ENCODE assay signal across 9 cellular contexts in the genomic region with DNA sequence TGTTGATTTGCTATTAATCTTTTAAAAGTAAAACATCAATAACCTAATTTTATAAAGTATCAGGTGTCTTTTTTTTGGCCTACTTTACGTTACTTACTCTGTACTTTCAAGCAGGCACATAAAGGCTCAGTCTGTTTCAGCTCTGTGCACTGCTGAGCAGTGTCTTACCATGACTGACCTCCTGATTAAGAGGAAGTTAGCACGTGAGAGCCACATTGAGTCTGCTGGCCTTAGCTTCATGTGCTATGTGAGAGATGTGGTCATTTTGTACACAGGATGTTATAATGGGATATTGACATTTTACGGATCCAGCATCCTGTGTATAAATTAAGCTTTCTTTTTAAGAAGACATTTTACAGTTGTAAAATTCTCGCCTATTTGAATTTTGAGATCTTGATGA. TPM values are rescaled to one million over a fixed set of nuclear protein-coding genes. Genes with fewer than 3 reads are reported as not detected.
DNase-seq lines count a peak whose midpoint lies in the region; ATAC-seq and TF ChIP-seq lines count a peak whose summit lies in the region.
"Had no signal": no experiment of that assay in that cellular context is flagged by ENCODE, and none has a peak within 500 bp of the region (broad histone marks: within the 10 kb centered on the region; RNA-seq: fewer than 3 reads in every experiment).

No MANE protein-coding gene starts in this region.

- H4K20me1 ChIP-seq in osteoblast (ENCODE audit: insufficient read depth, low read length) = peaks cover 31% of the 10 kb centered on the region

- H3K4me3 ChIP-seq in kidney epithelial cell (ENCODE audit: low read depth, low read length) (no peak overlapping the region), neuronal stem cell (ENCODE audit: low read length in 2 of 2) (no peak overlapping the region), WERI-Rb-1 (ENCODE audit: low read depth, low read length) (no peak overlapping the region), osteoblast (ENCODE audit: insufficient read depth, low read length) (no peak overlapping the region)

- H3K9me3 ChIP-seq in neuronal stem cell (replicated peaks in 1 of 2; ENCODE audit: control insufficient read depth in 2 of 2, insufficient read depth in 1 of 2, low read depth in 1 of 2, low read length in 2 of 2) (peaks cover 0 to 6% of the 10 kb centered on the region in 2 donors), WERI-Rb-1 (ENCODE audit: severe bottlenecking) (no peaks in the 10 kb centered on the region), osteoblast (ENCODE audit: low read depth, low read length) (no peaks in the 10 kb centered on the region)

- H2BK120ac ChIP-seq in neuronal stem cell (ENCODE audit: low read depth, low read length) = no peak overlapping the region

- H2BK15ac ChIP-seq in neuronal stem cell (ENCODE audit: low read length) = no peak overlapping the region

- no peak overlapping the region for H3K4ac ChIP-seq in neuronal stem cell (ENCODE audit: low read length)

- H2AK5ac ChIP-seq in neuronal stem cell (ENCODE audit: low read depth, low read length) = no peak overlapping the region

- H3K27me3 ChIP-seq in kidney epithelial cell (ENCODE audit: control insufficient read depth, insufficient read depth, low read length) (no peaks in the 10 kb centered on the region), neuronal stem cell (ENCODE audit: control insufficient read depth in 3 of 3, insufficient read depth in 3 of 3, low read depth in 1 of 3, low read length in 3 of 3) (no peaks in the 10 kb centered on the region), WERI-Rb-1 (ENCODE audit: insufficient read depth, low read depth, severe bottlenecking) (no peaks in the 10 kb centered on the region), osteoblast (ENCODE audit: insufficient read depth, low read length) (no peaks in the 10 kb centered on the region)

- H3K79me2 ChIP-seq in osteoblast (ENCODE audit: insufficient read depth, low read length) = peaks cover 96% of the 10 kb centered on the region

- no peak overlapping the region for H3K9ac ChIP-seq in neuronal stem cell (ENCODE audit: low read depth, low read length, poor library complexity)

- H3K4me2 ChIP-seq in neuronal stem cell (ENCODE audit: insufficient read depth, low read length, poor library complexity, severe bottlenecking) = no peak overlapping the region
- H3K4me2 ChIP-seq in osteoblast (ENCODE audit: insufficient read depth, low read length) = no peak overlapping the region

- no peak overlapping the region for H4K91ac ChIP-seq in neuronal stem cell (ENCODE audit: low read depth, low read length, poor library complexity)

- DNase-seq in SIG-M5 treated with dmso at 0.1 percent for 504 hours (lab: John Stamatoyannopoulos, UW; ENCODE audit: unreplicated experiment) = peak; percentile 9
- DNase-seq in SIG-M5 (lab: John Stamatoyannopoulos, UW) = no peak
- DNase-seq in SKM-1 (lab: John Stamatoyannopoulos, UW; ENCODE audit: unreplicated experiment) = peak; percentile 21
- peak; percentile 21 for DNase-seq in kidney epithelial cell (ENCODE audit: low read depth)
- DNase-seq in neuronal stem cell (ENCODE audit: low spot score) = no peak
- no peak for DNase-seq in WERI-Rb-1
- no peak for DNase-seq in osteoblast (ENCODE audit: insufficient read length, low spot score, missing footprints)

- H2BK12ac ChIP-seq in neuronal stem cell (ENCODE audit: low read length) = no peak overlapping the region

- peaks cover 11% of the 10 kb centered on the region for H3K79me1 ChIP-seq in neuronal stem cell (ENCODE audit: low read depth, low read length)

- H3K23ac ChIP-seq in neuronal stem cell (ENCODE audit: low read depth, low read length, poor library complexity) = no peak overlapping the region

- H4K8ac ChIP-seq in neuronal stem cell (ENCODE audit: low read depth, low read length) = no peak overlapping the region

- H3K36me3 ChIP-seq in kidney epithelial cell (ENCODE audit: control insufficient read depth, insufficient read depth, low read length) (no peaks in the 10 kb centered on the region), neuronal stem cell (replicated peaks in 1 of 2; ENCODE audit: control insufficient read depth in 2 of 2, insufficient read depth in 2 of 2, low read length in 2 of 2) (peaks cover 0 to 7% of the 10 kb centered on the region in 2 donors), WERI-Rb-1 (peaks cover 10% of the 10 kb centered on the region; the same call in 1 of the 2 replicates), osteoblast (ENCODE audit: insufficient read depth, low read length) (no peaks in the 10 kb centered on the region)

- no CpG with 5 or more reads among the region's 4 CpGs for WGBS in neuronal stem cell (ENCODE audit: extremely low coverage in 2 of 2, insufficient read length in 2 of 2, insufficient replicate concordance in 1 of 2), 2 donors

- no peak overlapping the region for H3K18ac ChIP-seq in neuronal stem cell (ENCODE audit: low read length)

- peaks cover 0 to 17% of the 10 kb centered on the region in 2 donors for H3K4me1 ChIP-seq in neuronal stem cell (ENCODE audit: control insufficient read depth in 2 of 2, insufficient read depth in 1 of 2, low read depth in 1 of 2, low read length in 2 of 2)
- H3K4me1 ChIP-seq in osteoblast (ENCODE audit: insufficient read depth, low read length) = no peaks in the 10 kb centered on the region

- no peak overlapping the region for H2BK5ac ChIP-seq in neuronal stem cell (ENCODE audit: low read length)

- TF ChIP-seq CTCF in kidney epithelial cell (IDR thresholded peaks at IDR 0.05; ENCODE audit: insufficient read depth, low read length, poor library complexity, severe bottlenecking) = no peak
- no peak for TF ChIP-seq CTCF in WERI-Rb-1 (IDR thresholded peaks at IDR 0.05; ENCODE audit: low read depth, low read length)
- no peak for TF ChIP-seq CTCF in osteoblast (IDR thresholded peaks at IDR 0.05; ENCODE audit: extremely low read depth, low read depth, low read length)

- H3K14ac ChIP-seq in neuronal stem cell (ENCODE audit: low read length) = no peak overlapping the region

- H3K27ac ChIP-seq in neuronal stem cell (replicated peaks; ENCODE audit: low read length) (no peak overlapping the region), WERI-Rb-1 (no peak overlapping the region), osteoblast (ENCODE audit: low read depth, low read length) (no peak overlapping the region)
- H3K27ac ChIP-seq: C4-2B had no signal

- H2AFZ ChIP-seq in neuronal stem cell (ENCODE audit: low read length) (no peak overlapping the region), osteoblast (ENCODE audit: low read length) (no peak overlapping the region)

- peak; percentile 86 for ATAC-seq in HG02981 (IDR thresholded peaks at IDR 0.05; ENCODE audit: unreplicated experiment)

RNA-seq across cellular contexts. Expression of gene ARID1B, which starts 31.9 kb away (rescaled TPM):
- 47.3 and 59.0 TPM in 2 replicates for total RNA-seq in kidney epithelial cell
- 33.3 TPM for polyA plus RNA-seq in neuronal stem cell (2013, experiment 1 of 2)
- polyA plus RNA-seq in neuronal stem cell (2013, experiment 2 of 2) = 36.5 TPM
- 55.0 and 64.2 TPM in 2 replicates for total RNA-seq in osteoblast

Comparison
In these comparisons a context has a peak if more than half of its experiments do, and no peak if none do; other contexts are left out.
1. DNase-seq: peak in SIG-M5 treated with dmso at 0.1 percent for 504 hours (single experiment), SKM-1 (single experiment) and kidney epithelial cell (single experiment); none in SIG-M5 (single experiment), neuronal stem cell (single experiment), WERI-Rb-1 (single experiment) and osteoblast (single experiment).